ENCODE assay signal across 32 cellular contexts in genomic region chrX:31071262-31071661, GRCh38. TPM values are rescaled to one million over a fixed set of nuclear protein-coding genes. Genes with fewer than 3 reads are reported as not detected.
"Had no signal": no experiment of that assay in that cellular context is flagged by ENCODE, and none has a peak within 500 bp of the region (broad histone marks: within the 10 kb centered on the region; RNA-seq: fewer than 3 reads in every experiment).

No MANE protein-coding gene starts in this region.

- H3K4me1 ChIP-seq: colonic mucosa, esophagus squamous epithelium, gastrocnemius medialis, heart right ventricle, left lung, lower lobe of right lung had no signal

- DNase-seq: colonic mucosa; cortex of kidney; effector CD8-positive, alpha-beta T cell; effector memory CD8-positive, alpha-beta T cell; endodermal cell; erythroblast; esophagus squamous epithelium; foreskin fibroblast; foreskin melanocyte; gastrocnemius medialis; glutamatergic neuron; head of caudate nucleus; heart right ventricle; hippocampal formation; left cardiac atrium; left ventricle myocardium superior; lower lobe of right lung; mesenchymal stem cell; midbrain had no signal

- H3K27me3 Mint-ChIP-seq: dendritic cell treated with granulocyte-macrophage colony-stimulating factor and Interleukin-4, amounts not matched to agents 40 ng/mL and 50 ng/mL, for 4 days; effector memory CD8-positive, alpha-beta T cell had no signal

- H3K27ac Mint-ChIP-seq: dendritic cell treated with granulocyte-macrophage colony-stimulating factor and Interleukin-4, amounts not matched to agents 40 ng/mL and 50 ng/mL, for 4 days; effector memory CD8-positive, alpha-beta T cell; endodermal cell had no signal

- H3K9me3 ChIP-seq: colonic mucosa, esophagus squamous epithelium, gastrocnemius medialis, left lung, lower lobe of right lung had no signal

- H3K4me3 Mint-ChIP-seq: dendritic cell treated with granulocyte-macrophage colony-stimulating factor and Interleukin-4, amounts not matched to agents 40 ng/mL and 50 ng/mL, for 4 days; effector memory CD8-positive, alpha-beta T cell; endodermal cell had no signal

- H3K36me3 ChIP-seq: colonic mucosa, esophagus squamous epithelium, gastrocnemius medialis, heart right ventricle, left lung, lower lobe of right lung had no signal

- H3K4me3 ChIP-seq: colonic mucosa, esophagus squamous epithelium, gastrocnemius medialis, heart right ventricle, left lung, lower lobe of right lung had no signal

- H3K27ac ChIP-seq: colonic mucosa, epithelial cell of prostate, esophagus squamous epithelium, gastrocnemius medialis, heart right ventricle, left lung, lower lobe of right lung had no signal

- H3K27me3 ChIP-seq: colonic mucosa, esophagus squamous epithelium, gastrocnemius medialis, heart right ventricle, left lung had no signal

- ATAC-seq: effector memory CD8-positive, alpha-beta T cell; esophagus mucosa; gastrocnemius medialis; heart right ventricle; left cardiac atrium; left lung; left ventricle myocardium superior; lower lobe of right lung had no signal

RNA-seq across cellular contexts. Expression of gene FTHL17, which starts 0.6 kb away (rescaled TPM):
- total RNA-seq: cerebellum, colonic mucosa, dermis microvascular lymphatic vessel endothelial cell, endodermal cell, esophagus mucosa, esophagus squamous epithelium, gastrocnemius medialis, glomerular endothelial cell, heart right ventricle, kidney epithelial cell, left cardiac atrium, left lung, left ventricle myocardium superior, lower leg skin, lower lobe of right lung, lung microvascular endothelial cell, mononuclear cell, mucosa of gallbladder had no signal
- polyA plus RNA-seq: heart right ventricle, keratinocyte had no signal
